18 cellular contexts compared by ENCODE assay signal in genomic region chr13:95025116-95025515, GRCh38.
DNase-seq lines count a peak whose midpoint lies in the region; ATAC-seq, FAIRE-seq and TF ChIP-seq lines count a peak whose summit lies in the region.
"Had no signal": no experiment of that assay in that cellular context is flagged by ENCODE, and none has a peak within 500 bp of the region (broad histone marks: within the 10 kb centered on the region; RNA-seq: fewer than 3 reads in every experiment).

No MANE protein-coding gene starts in this region.

- no peak overlapping the region for H2BK20ac ChIP-seq in H1 (ENCODE audit: low read length)

- H3K9me3 ChIP-seq in HEK293 (ENCODE audit: control insufficient read depth, insufficient read depth, low read depth, low read length) (no peaks in the 10 kb centered on the region), H1 (ENCODE audit: insufficient read depth in 2 of 2, low read depth in 1 of 2, low read length in 1 of 2) (no peaks in the 10 kb centered on the region), mammary epithelial cell (replicated peaks; ENCODE audit: insufficient read depth, low read length) (no peaks in the 10 kb centered on the region)
- H3K9me3 ChIP-seq: HAP-1 had no signal

- peaks cover 60% of the 10 kb centered on the region for H3K36me3 Mint-ChIP-seq in stimulated activated memory B cell treated with anti-CD40 and anti-IgM and Interleukin-4, amounts not matched to agents 10 μg/mL and 1 μg/mL and 100 μg/mL, for 72 hours

- no peak for TF ChIP-seq EP300 in H1 (IDR thresholded peaks at IDR 0.05; ENCODE audit: borderline replicate concordance in 1 of 2, low read depth in 2 of 2, low read length in 2 of 2)

- no peak for DNase-seq in HTR-8/SVneo (ENCODE audit: insufficient read length, low spot score)
- no peak for DNase-seq in H1 (ENCODE audit: low read depth in 1 of 2, low spot score in 2 of 2)
- no peak for DNase-seq in mammary epithelial cell
- no peak for DNase-seq in NCI-H1436 (lab: John Stamatoyannopoulos, UW)
- DNase-seq in stimulated activated CD4-positive, alpha-beta T cell treated with anti-CD3 and anti-CD28 coated beads, Interleukin-1b, Interleukin-23, amount 100 ng/mL, for 48 hours, result no peak
- DNase-seq: C1 segment of cervical spinal cord; Calu3; CD4-positive, alpha-beta memory T cell; COR-L47; DMS53; DMS79 treated with DMSO at 0.1 percent for 48 hours; GF-D8 had no signal

- no peak overlapping the region for H4K5ac ChIP-seq in H1 (ENCODE audit: insufficient read length, low read depth, low read length)

- no peak overlapping the region for H4K8ac ChIP-seq in H1 (ENCODE audit: extremely low read depth, insufficient read depth, low read length)

- no peaks in the 10 kb centered on the region for H3K27me3 Mint-ChIP-seq in stimulated activated memory B cell treated with anti-CD40 and anti-IgM and Interleukin-4, amounts not matched to agents 10 μg/mL and 1 μg/mL and 100 μg/mL, for 72 hours
- H3K27me3 Mint-ChIP-seq: CD4-positive, alpha-beta memory T cell had no signal

- H3K4me3 Mint-ChIP-seq in stimulated activated memory B cell treated with anti-CD40 and anti-IgM and Interleukin-4, amounts not matched to agents 10 μg/mL and 1 μg/mL and 100 μg/mL, for 72 hours, result no peak overlapping the region
- H3K4me3 Mint-ChIP-seq: CD4-positive, alpha-beta memory T cell; GM23338 had no signal

- POLR2A ChIA-PET in HEK293 (lab: Yijun Ruan, JAX), result no interaction called here
- POLR2A ChIA-PET in H1 (lab: Charles Lee; ENCODE audit: partially characterized antibody), result no interaction called here

- H3K36me3 ChIP-seq in HEK293 (ENCODE audit: control insufficient read depth in 2 of 2, insufficient read depth in 1 of 2, low read length in 2 of 2), result no peaks in the 10 kb centered on the region
- no peaks in the 10 kb centered on the region for H3K36me3 ChIP-seq in H1 (ENCODE audit: control insufficient read depth in 2 of 4, insufficient read depth in 4 of 4, low read length in 3 of 4)
- no peaks in the 10 kb centered on the region for H3K36me3 ChIP-seq in mammary epithelial cell (ENCODE audit: insufficient read depth, low read length)
- H3K36me3 ChIP-seq: HAP-1 had no signal

- H3K79me2 ChIP-seq in H1 (ENCODE audit: control insufficient read depth in 1 of 2, insufficient read depth in 2 of 2, low read length in 2 of 2) (no peaks in the 10 kb centered on the region), mammary epithelial cell (ENCODE audit: insufficient read depth, low read length) (no peaks in the 10 kb centered on the region)

- H3K79me1 ChIP-seq in H1 (ENCODE audit: low read depth, low read length), result no peaks in the 10 kb centered on the region

- in situ Hi-C loops in mammary epithelial cell (cut with MboI; ENCODE audit: low sequenced_read_pairs in 2 of 2), result no loop called here

- ATAC-seq in stimulated activated memory B cell treated with anti-CD40 and anti-IgM and Interleukin-4, amounts not matched to agents 10 μg/mL and 1 μg/mL and 100 μg/mL, for 72 hours, result peak; percentile 89
- ATAC-seq: GM23338 had no signal

- no peak overlapping the region for H3K27ac Mint-ChIP-seq in stimulated activated memory B cell treated with anti-CD40 and anti-IgM and Interleukin-4, amounts not matched to agents 10 μg/mL and 1 μg/mL and 100 μg/mL, for 72 hours
- H3K27ac Mint-ChIP-seq: CD4-positive, alpha-beta memory T cell; GM23338 had no signal

- H4K91ac ChIP-seq in H1 (replicated peaks; ENCODE audit: insufficient read length, low read length), result no peak overlapping the region

- no peak overlapping the region for H2AK5ac ChIP-seq in H1 (ENCODE audit: low read depth, low read length)

- no peak overlapping the region for H2BK120ac ChIP-seq in H1 (replicated peaks; ENCODE audit: low read depth, low read length)

- intact Hi-C loops in mammary epithelial cell (cut with micrococcal nuclease), result no loop called here

- no peak overlapping the region for H2AFZ ChIP-seq in H1 (ENCODE audit: low read length)
- H2AFZ ChIP-seq in mammary epithelial cell (ENCODE audit: low read depth, low read length), result no peak overlapping the region
- H2AFZ ChIP-seq: GM23338 had no signal

- H3K23ac ChIP-seq in H1 (ENCODE audit: insufficient read length), result no peak overlapping the region

- TF ChIP-seq POLR2A in H1 (IDR thresholded peaks at IDR 0.05; ENCODE audit: control extremely low read depth in 1 of 2, low read depth in 2 of 2, low read length in 2 of 2), result no peak

- no CpG with 5 or more reads among the region's 1 CpG for WGBS in H1 (ENCODE audit: extremely low coverage in 1 of 2, insufficient coverage in 1 of 2, insufficient read length in 1 of 2, insufficient replicate concordance in 2 of 2, low coverage in 1 of 2, low lambda C conversion rate in 2 of 2, missing lambda C conversion rate in 1 of 2), 2 experiments
- WGBS in mammary epithelial cell (ENCODE audit: low coverage, missing lambda C conversion rate), result no CpG with 5 or more reads among the region's 1 CpG

- H3K4me2 ChIP-seq in H1 (ENCODE audit: insufficient read depth in 1 of 2, low read depth in 2 of 2, low read length in 2 of 2), result no peak overlapping the region
- no peak overlapping the region for H3K4me2 ChIP-seq in mammary epithelial cell (ENCODE audit: insufficient read depth, low read depth, low read length)
- H3K4me2 ChIP-seq: GM23338 had no signal

- H3K23me2 ChIP-seq in H1 (ENCODE audit: low read depth, low read length), result peaks cover 4% of the 10 kb centered on the region; the same call in 1 of the 2 replicates

- no peak overlapping the region for H3K14ac ChIP-seq in H1 (ENCODE audit: insufficient read length)

- no peaks in the 10 kb centered on the region for H3K4me1 Mint-ChIP-seq in stimulated activated memory B cell treated with anti-CD40 and anti-IgM and Interleukin-4, amounts not matched to agents 10 μg/mL and 1 μg/mL and 100 μg/mL, for 72 hours
- H3K4me1 Mint-ChIP-seq: GM23338 had no signal

- TF ChIP-seq CTCF in HEK293 (tag by site-specific recombination; IDR thresholded peaks at IDR 0.05) (no peak), H1 (IDR thresholded peaks at IDR 0.05; ENCODE audit: control extremely low read depth in 1 of 3, insufficient read depth in 1 of 3, low read depth in 1 of 3, low read length in 3 of 3) (no peak), mammary epithelial cell (conservative IDR thresholded peaks at IDR 0.05 in 1 of 2, IDR thresholded peaks at IDR 0.05 in 1 of 2; ENCODE audit: extremely low read depth in 1 of 2, insufficient read depth in 1 of 2, low read depth in 1 of 2, low read length in 2 of 2) (no peak)

- FAIRE-seq in HTR-8/SVneo (lab: Jason Lieb, UNC), result peak; percentile 4
- FAIRE-seq in H1 (lab: Jason Lieb, UNC), result no peak
- FAIRE-seq: GM12891, GM18507 had no signal

- H3K4ac ChIP-seq in H1 (replicated peaks; ENCODE audit: insufficient read length, low read depth, low read length), result no peak overlapping the region

- H2BK15ac ChIP-seq in H1 (ENCODE audit: low read length), result no peak overlapping the region

- BruUV-seq in mammary epithelial cell (replicated peaks; lab: Mats Ljungman, UMichigan), result no TSS peak

- H3K27me3 ChIP-seq in H1 (replicated peaks in 1 of 4; ENCODE audit: control insufficient read depth in 3 of 4, extremely low read depth in 1 of 4, insufficient read depth in 3 of 4, low read length in 3 of 4) (no peaks in the 10 kb centered on the region), mammary epithelial cell (ENCODE audit: insufficient read depth, low read length) (no peaks in the 10 kb centered on the region)

- TF ChIP-seq RAD21 in H1 (IDR thresholded peaks at IDR 0.05 in 1 of 2, conservative IDR thresholded peaks at IDR 0.05 in 1 of 2; ENCODE audit: low read depth in 2 of 2, low read length in 2 of 2), result no peak

- no peak overlapping the region for H3K27ac ChIP-seq in HEK293 (ENCODE audit: extremely low read depth, low read depth, low read length)
- no peak overlapping the region for H3K27ac ChIP-seq in H1 (ENCODE audit: low read depth, low read length)
- no peak overlapping the region for H3K27ac ChIP-seq in mammary epithelial cell (ENCODE audit: insufficient read depth, low read depth, low read length)

- no peaks in the 10 kb centered on the region for H4K20me1 ChIP-seq in H1 (replicated peaks in 1 of 2; ENCODE audit: control insufficient read depth in 1 of 2, insufficient read depth in 2 of 2, low read length in 2 of 2)
- no peaks in the 10 kb centered on the region for H4K20me1 ChIP-seq in mammary epithelial cell (ENCODE audit: insufficient read depth, low read length)

- no peak overlapping the region for H2BK5ac ChIP-seq in H1 (ENCODE audit: low read depth, low read length)

- peaks cover 3% of the 10 kb centered on the region for H3K9me3 Mint-ChIP-seq in stimulated activated memory B cell treated with anti-CD40 and anti-IgM and Interleukin-4, amounts not matched to agents 10 μg/mL and 1 μg/mL and 100 μg/mL, for 72 hours
- H3K9me3 Mint-ChIP-seq: GM23338 had no signal

- peak overlapping the region; percentile 40 for H3K56ac ChIP-seq in H1 (replicated peaks; ENCODE audit: insufficient read length, low read depth, low read length)

- H3K18ac ChIP-seq in H1 (ENCODE audit: extremely low read depth, low read length), result no peak overlapping the region

- CTCF ChIA-PET in HEK293 (lab: Yijun Ruan, JAX) (interaction anchor here (0.6 kb wide), 1 partner anchor 270 kb away, joined by 4 read pairs; no protein-coding TSS in a partner anchor), H1 (lab: Charles Lee; ENCODE audit: partially characterized antibody) (no interaction called here), mammary epithelial cell (lab: Charles Lee; ENCODE audit: low non-redundant PET) (interaction anchor here (0.6 kb wide), 1 partner anchor 899 kb away, joined by 7 read pairs; no protein-coding TSS in a partner anchor)

- H3K4me3 ChIP-seq in HEK293 (ENCODE audit: low read depth, low read length) (no peak overlapping the region), H1 (ENCODE audit: extremely low read depth in 1 of 4, insufficient read depth in 2 of 4, low read depth in 3 of 4, low read length in 4 of 4) (no peak overlapping the region), mammary epithelial cell (replicated peaks in 1 of 3; ENCODE audit: insufficient read depth in 1 of 3, low read depth in 2 of 3, low read length in 3 of 3) (no peak overlapping the region)
- H3K4me3 ChIP-seq: GM23338, HAP-1 had no signal

- no peak overlapping the region for H3K9ac ChIP-seq in H1 (replicated peaks in 1 of 4; ENCODE audit: extremely low read depth in 1 of 4, low read depth in 3 of 4, low read length in 3 of 4)
- no peak overlapping the region for H3K9ac ChIP-seq in mammary epithelial cell (ENCODE audit: insufficient read depth, low read length)

- H3K4me1 ChIP-seq in HEK293 (ENCODE audit: control insufficient read depth, insufficient read depth, low read length) (no peaks in the 10 kb centered on the region), H1 (replicated peaks in 1 of 4; ENCODE audit: control insufficient read depth in 3 of 4, insufficient read depth in 4 of 4, low read length in 3 of 4) (no peaks in the 10 kb centered on the region), mammary epithelial cell (ENCODE audit: insufficient read depth, low read length) (peaks cover 14% of the 10 kb centered on the region)
- H3K4me1 ChIP-seq: HAP-1 had no signal

- dilution Hi-C loops in mammary epithelial cell (cut with HindIII; ENCODE audit: low sequenced_read_pairs), result no loop called here

- H2BK12ac ChIP-seq in H1 (ENCODE audit: low read depth, low read length), result no peak overlapping the region
